In genomic region chr4:123304151-123305021, GRCh38 we compare ENCODE assay signal across 8 cellular contexts.
DNase-seq lines count a peak whose midpoint lies in the region; ATAC-seq and TF ChIP-seq lines count a peak whose summit lies in the region.

No MANE protein-coding gene starts in this region.

- H3K27ac Mint-ChIP-seq in memory B cell = peak overlapping the region; percentile 1
- no peak overlapping the region for H3K27ac Mint-ChIP-seq in MCF 10A (ENCODE audit: low read depth, unreplicated experiment)

- intact Hi-C loops in MCF 10A (cut with micrococcal nuclease) = no loop called here

- peak; percentile 32 for DNase-seq in NCI-H748 treated with DMSO at 0.1 percent for 48 hours (lab: John Stamatoyannopoulos, UW)
- no peak for DNase-seq in memory B cell (ENCODE audit: low spot score in 2 of 2)
- DNase-seq in AML-193 (lab: John Stamatoyannopoulos, UW) = no peak
- no peak for DNase-seq in RPMI8226
- DNase-seq in MCF 10A (ENCODE audit: unreplicated experiment) = no peak
- no peak for DNase-seq in LoVo (ENCODE audit: low spot score)

- POLR2A ChIA-PET in MCF 10A (lab: Yijun Ruan, JAX) = interaction anchor here (0.9 to 1.3 kb wide), 2 partner anchors 11 to 21 kb away, joined by 3 to 5 read pairs; no protein-coding TSS in a partner anchor

- no peak for TF ChIP-seq CTCF in MCF 10A (IDR thresholded peaks at IDR 0.05; ENCODE audit: unreplicated experiment)

- peak; percentile 50 for ATAC-seq in GM18858 (IDR thresholded peaks at IDR 0.05; ENCODE audit: unreplicated experiment)
- ATAC-seq in HG02870 (IDR thresholded peaks at IDR 0.05; ENCODE audit: unreplicated experiment) = peak; percentile 92
- peak; percentile 34 for ATAC-seq in memory B cell (ENCODE audit: low read depth)

- CTCF ChIA-PET in MCF 10A (lab: Yijun Ruan, JAX) = interaction anchor here (0.6 to 1.2 kb wide), 3 partner anchors 13 to 384 kb away, joined by 3 to 4 read pairs (median 3); no protein-coding TSS in a partner anchor

- peaks cover 4% of the 10 kb centered on the region for H3K4me1 Mint-ChIP-seq in memory B cell
- no peaks in the 10 kb centered on the region for H3K4me1 Mint-ChIP-seq in MCF 10A (ENCODE audit: insufficient read depth, unreplicated experiment)

- H3K36me3 Mint-ChIP-seq in memory B cell = peaks cover 5% of the 10 kb centered on the region
- H3K36me3 Mint-ChIP-seq in MCF 10A (ENCODE audit: insufficient read depth, unreplicated experiment) = no peaks in the 10 kb centered on the region

- no peak overlapping the region for H3K4me3 Mint-ChIP-seq in memory B cell
- H3K4me3 Mint-ChIP-seq in MCF 10A (ENCODE audit: unreplicated experiment) = no peak overlapping the region

- no TSS peak for BruUV-seq in MCF 10A (replicated peaks; lab: Mats Ljungman, UMichigan)

- no peaks in the 10 kb centered on the region for H3K9me3 Mint-ChIP-seq in memory B cell
- H3K9me3 Mint-ChIP-seq in MCF 10A (ENCODE audit: unreplicated experiment) = no peaks in the 10 kb centered on the region

- H3K27me3 Mint-ChIP-seq in memory B cell (no peaks in the 10 kb centered on the region), MCF 10A (ENCODE audit: insufficient read depth, unreplicated experiment) (no peaks in the 10 kb centered on the region)

Comparison
In these comparisons a context has a peak if more than half of its experiments do, and no peak if none do; other contexts are left out.
1. ATAC-seq: peak in every context shown above with its lines; median percentile 92 in HG02870; 50 in GM18858; 34 in memory B cell.